In genomic region chr16:88561485-88562369, GRCh38 we compare ENCODE assay signal across 8 cellular contexts. TPM values are rescaled to one million over a fixed set of nuclear protein-coding genes. Genes with fewer than 3 reads are reported as not detected.
DNase-seq lines count a peak whose midpoint lies in the region; ATAC-seq and TF ChIP-seq lines count a peak whose summit lies in the region.

No MANE protein-coding gene starts in this region.

- no peaks in the 10 kb centered on the region for H3K36me3 ChIP-seq in PC-3 (ENCODE audit: low read depth, low read length)
- no peaks in the 10 kb centered on the region for H3K36me3 ChIP-seq in gastroesophageal sphincter

- intact Hi-C loops in PC-3 (cut with micrococcal nuclease): loop anchor here (2.0 kb wide), 1 partner anchor 119 kb away; no protein-coding TSS in a partner anchor
- intact Hi-C loops in posterior cingulate gyrus (cut with DNase I): loop anchor here (2.0 to 10.0 kb wide), 2 partner anchors 119 to 223 kb away; partner anchors contain the start of gene PIEZO1

- H3K27ac ChIP-seq in PC-3 (ENCODE audit: low read length) (no peak overlapping the region), gastroesophageal sphincter (peak overlapping the region in 1 of 4 donors; percentile 58)

- peak; percentile 67 for ATAC-seq in PC-3
- peak; percentile 51 for ATAC-seq in gastroesophageal sphincter
- no peak for ATAC-seq in HG02759 (IDR thresholded peaks at IDR 0.05; ENCODE audit: unreplicated experiment)
- no peak for ATAC-seq in GM19328 (IDR thresholded peaks at IDR 0.05; ENCODE audit: unreplicated experiment)

- CTCF ChIA-PET in AG04449 (lab: Yijun Ruan, JAX): interaction anchor here (0.9 to 3.2 kb wide), 11 partner anchors 9 to 783 kb away, joined by 3 to 20 read pairs (median 7); partner anchors contain the start of gene ZC3H18
- CTCF ChIA-PET in PC-3 (lab: Charles Lee): interaction anchor here (0.7 kb wide), 1 partner anchor 66 kb away, joined by 3 read pairs; no protein-coding TSS in a partner anchor

- no peak for TF ChIP-seq EP300 in gastroesophageal sphincter (IDR thresholded peaks at IDR 0.05)

- no peak for DNase-seq in AG04449 (ENCODE audit: low read depth, low spot score)
- peak; percentile 48 for DNase-seq in PC-3
- DNase-seq in activated effector memory CD4-positive, alpha-beta T cell treated with anti-CD3 and anti-CD28 coated beads, Interleukin-2, amount 50 U/mL, for 16 hours: peak; percentile 83
- DNase-seq in posterior cingulate gyrus: peak in 9 of 10 donors; percentile 40 to 93 (median 56)

- peak overlapping the region; percentile 45 for H3K4me3 ChIP-seq in AG04449 (ENCODE audit: low read depth, low read length)
- H3K4me3 ChIP-seq in GM12875 (ENCODE audit: low read depth, low read length): no peak overlapping the region
- peak overlapping the region; percentile 58 for H3K4me3 ChIP-seq in PC-3 (ENCODE audit: low read length)
- peak overlapping the region in 1 of 2 donors; percentile 39 for H3K4me3 ChIP-seq in gastroesophageal sphincter

- H3K4me1 ChIP-seq in PC-3 (ENCODE audit: insufficient read depth, low read length) (no peaks in the 10 kb centered on the region; the same call in 1 of the 2 replicates), gastroesophageal sphincter (peaks cover 0 to 15% (median 3%) of the 10 kb centered on the region in 3 donors)

- no peak for TF ChIP-seq POLR2A in gastroesophageal sphincter (IDR thresholded peaks at IDR 0.05)

- H3K9me3 ChIP-seq in PC-3 (ENCODE audit: low read length): no peaks in the 10 kb centered on the region
- H3K9me3 ChIP-seq in gastroesophageal sphincter: no peaks in the 10 kb centered on the region

- no peaks in the 10 kb centered on the region for H3K79me2 ChIP-seq in PC-3 (ENCODE audit: low read length)

- no peaks in the 10 kb centered on the region for H3F3A ChIP-seq in PC-3 (ENCODE audit: low read length, unreplicated experiment)

- H2AFZ ChIP-seq in PC-3 (ENCODE audit: low read length): peak overlapping the region; percentile 84

- POLR2A ChIA-PET in AG04449 (lab: Yijun Ruan, JAX): no interaction called here
- POLR2A ChIA-PET in PC-3 (lab: Charles Lee; ENCODE audit: unreplicated experiment): no interaction called here

- H3K9ac ChIP-seq in PC-3 (ENCODE audit: low read length): no peak overlapping the region

- H3K27me3 ChIP-seq in PC-3 (ENCODE audit: low read length): no peaks in the 10 kb centered on the region
- peaks cover 34% of the 10 kb centered on the region for H3K27me3 ChIP-seq in gastroesophageal sphincter

- no peaks in the 10 kb centered on the region for H4K20me1 ChIP-seq in PC-3 (ENCODE audit: low read length)

- peak; percentile 80 for TF ChIP-seq CTCF in AG04449 (IDR thresholded peaks at IDR 0.05; ENCODE audit: insufficient read depth, low read length, missing control alignments)
- TF ChIP-seq CTCF in GM12875 (IDR thresholded peaks at IDR 0.05; ENCODE audit: borderline replicate concordance, insufficient read depth, low read depth, low read length): peak; percentile 75
- peak; percentile 49 for TF ChIP-seq CTCF in PC-3 (conservative IDR thresholded peaks at IDR 0.05; ENCODE audit: low read depth, low read length)
- TF ChIP-seq CTCF in gastroesophageal sphincter (IDR thresholded peaks at IDR 0.05): peak in 3 of 4 experiments; percentile 56 to 79 (median 64)

- no peaks in the 10 kb centered on the region for H3K9me2 ChIP-seq in PC-3 (replicated peaks; ENCODE audit: low read length)

- BruUV-seq in PC-3 (replicated peaks; lab: Mats Ljungman, UMichigan): no TSS peak

- WGBS in gastroesophageal sphincter (ENCODE audit: low coverage in 1 of 2), 2 donors: 38% methylated on average over 2 of the region's 25 CpGs; no CpG with 5 or more reads in 1 of the 2 donors

- H3K4me2 ChIP-seq in PC-3 (ENCODE audit: low read length): peak overlapping the region; percentile 87

RNA-seq across cellular contexts. Expression of gene ZC3H18, which starts 8.5 kb away (rescaled TPM):
- total RNA-seq in PC-3 (2014; rRNA removed) (11.8 and 24.5 TPM in 2 replicates), gastroesophageal sphincter (10 to 100 TPM; 15.8 to 40.6 (median 23.3) TPM)

Comparison
In these comparisons a context has a peak if more than half of its experiments do, and no peak if none do; other contexts are left out.
1. ATAC-seq: peak in PC-3 (single experiment) and gastroesophageal sphincter (single experiment); none in HG02759 (single experiment) and GM19328 (single experiment).
2. Peak in every context shown above with its lines, with median percentiles within 50 percentile points of each other: CTCF ChIP-seq.